Comparison of ENCODE assay signal across 11 cellular contexts in genomic region chr1:42259739-42260064, GRCh38.
A peak's percentile ranks its signal among the peaks of the same experiment; 100 is the strongest.
DNase-seq lines count a peak whose midpoint lies in the region; ATAC-seq and TF ChIP-seq lines count a peak whose summit lies in the region.
"Had no signal": no experiment of that assay in that cellular context is flagged by ENCODE, and none has a peak within 500 bp of the region (broad histone marks: within the 10 kb centered on the region; RNA-seq: fewer than 3 reads in every experiment).

No MANE protein-coding gene starts in this region.

- intact Hi-C loops in Right ventricle myocardium superior (cut with DNase I): no loop called here
- intact Hi-C loops in right cardiac atrium (cut with DNase I): no loop called here
- intact Hi-C loops in lower lobe of right lung (cut with DNase I): no loop called here
- intact Hi-C loops in upper lobe of right lung (cut with DNase I): no loop called here

- H3K27me3 ChIP-seq in right cardiac atrium (ENCODE audit: control insufficient read depth, insufficient read depth) (no peaks in the 10 kb centered on the region), adipocyte (replicated peaks; ENCODE audit: control insufficient read depth, insufficient read depth, low read length) (no peaks in the 10 kb centered on the region), lower lobe of right lung (ENCODE audit: low read depth) (no peaks in the 10 kb centered on the region), upper lobe of right lung (no peaks in the 10 kb centered on the region)

- no peak for TF ChIP-seq CTCF in lower lobe of right lung (IDR thresholded peaks at IDR 0.05)
- no peak for TF ChIP-seq CTCF in upper lobe of right lung (IDR thresholded peaks at IDR 0.05)

- DNase-seq in Right ventricle myocardium superior (no peak), right cardiac atrium (no peak), adipocyte (ENCODE audit: low read depth) (peak; percentile 20), lower lobe of right lung (no peak), upper lobe of right lung (no peak), NCI-H226 (no peak), NCI-H748 (lab: John Stamatoyannopoulos, UW; ENCODE audit: unreplicated experiment) (no peak)
- DNase-seq in stimulated activated CD4-positive, alpha-beta T cell treated with anti-CD3 and anti-CD28 coated beads, Interleukin-2, amount 100 ng/mL, for 48 hours: no peak
- DNase-seq: activated CD4-positive, alpha-beta memory T cell treated with anti-CD3 and anti-CD28 coated beads for 36 hours; NCI-H1436 treated with DMSO at 0.1 percent for 48 hours; stimulated activated CD4-positive, alpha-beta T cell treated with anti-CD3 and anti-CD28 coated beads, Interleukin-4, amount 100 ng/mL, for 4 hours had no signal

- H3K36me3 ChIP-seq in adipocyte (ENCODE audit: control insufficient read depth, insufficient read depth, low read length, severe bottlenecking): peaks cover 23% of the 10 kb centered on the region
- H3K36me3 ChIP-seq in lower lobe of right lung: peaks cover 9% of the 10 kb centered on the region
- no peaks in the 10 kb centered on the region for H3K36me3 ChIP-seq in upper lobe of right lung

- 13% methylated on average over 4 of the region's 4 CpGs for WGBS in right cardiac atrium

- no peak overlapping the region for H3K27ac ChIP-seq in right cardiac atrium (ENCODE audit: low read length)
- peak overlapping the region; percentile 9 for H3K27ac ChIP-seq in lower lobe of right lung
- H3K27ac ChIP-seq in upper lobe of right lung: peak overlapping the region; percentile 47

- H3K9ac ChIP-seq in adipocyte (ENCODE audit: low read length): peak overlapping the region; percentile 27

- H3K9me3 ChIP-seq in right cardiac atrium (ENCODE audit: control insufficient read depth, low read length) (no peaks in the 10 kb centered on the region), adipocyte (ENCODE audit: control insufficient read depth, low read length) (no peaks in the 10 kb centered on the region), lower lobe of right lung (no peaks in the 10 kb centered on the region), upper lobe of right lung (no peaks in the 10 kb centered on the region)

- H3K4me3 ChIP-seq in right cardiac atrium (ENCODE audit: low read length): no peak overlapping the region
- H3K4me3 ChIP-seq in adipocyte (ENCODE audit: low read length): peak overlapping the region; percentile 45
- no peak overlapping the region for H3K4me3 ChIP-seq in lower lobe of right lung
- no peak overlapping the region for H3K4me3 ChIP-seq in upper lobe of right lung

- ATAC-seq in Right ventricle myocardium superior (ENCODE audit: poor library complexity) (peak; percentile 44), right cardiac atrium (no peak), lower lobe of right lung (no peak), upper lobe of right lung (no peak)

- H3K4me1 ChIP-seq in right cardiac atrium (ENCODE audit: control insufficient read depth, insufficient read depth, low read length): peaks cover 5% of the 10 kb centered on the region
- peaks cover 32% of the 10 kb centered on the region for H3K4me1 ChIP-seq in adipocyte (ENCODE audit: control insufficient read depth, insufficient read depth, low read length)
- H3K4me1 ChIP-seq in lower lobe of right lung: peaks cover 28% of the 10 kb centered on the region
- peaks cover 29% of the 10 kb centered on the region for H3K4me1 ChIP-seq in upper lobe of right lung
